7 cellular contexts compared by ENCODE assay signal in genomic region chrX:37086820-37087219, GRCh38.
DNase-seq lines count a peak whose midpoint lies in the region; ATAC-seq and TF ChIP-seq lines count a peak whose summit lies in the region.
"Not testable (repeated sequence)": the region's sequence is repeated elsewhere in the genome, so short reads cannot be mapped to it uniquely, and the experiment has no call there.

No MANE protein-coding gene starts in this region.

- H3K4me3 ChIP-seq in IMR-90 (ENCODE audit: insufficient read depth, low read depth, low read length); body of pancreas; gastroesophageal sphincter; heart left ventricle; lower lobe of right lung: not testable (repeated sequence)

- H3K14ac ChIP-seq in IMR-90 (replicated peaks; ENCODE audit: low read depth, low read length), result not testable (repeated sequence)

- TF ChIP-seq RAD21 in IMR-90 (IDR thresholded peaks at IDR 0.05; ENCODE audit: low read length), result not testable (repeated sequence)

- TF ChIP-seq POLR2A in IMR-90 (IDR thresholded peaks at IDR 0.05; ENCODE audit: low read depth, low read length); body of pancreas (IDR thresholded peaks at IDR 0.05); gastroesophageal sphincter (IDR thresholded peaks at IDR 0.05); heart left ventricle (IDR thresholded peaks at IDR 0.05): not testable (repeated sequence)

- not testable (repeated sequence) for TF ChIP-seq CTCF in IMR-90 (conservative IDR thresholded peaks at IDR 0.05; ENCODE audit: low read depth, low read length); body of pancreas (IDR thresholded peaks at IDR 0.05); gastroesophageal sphincter (IDR thresholded peaks at IDR 0.05); heart left ventricle (IDR thresholded peaks at IDR 0.05); lower lobe of right lung (IDR thresholded peaks at IDR 0.05)

- H4K91ac ChIP-seq in IMR-90 (ENCODE audit: insufficient read depth, low read depth, low read length), result not testable (repeated sequence)

- H3K36me3 ChIP-seq in IMR-90 (ENCODE audit: control insufficient read depth, insufficient read depth, low read length); body of pancreas (replicated peaks in 1 of 2; ENCODE audit: insufficient read depth in 1 of 2, low read depth in 2 of 2); gastroesophageal sphincter; heart left ventricle; lower lobe of right lung: not testable (repeated sequence)

- H2BK15ac ChIP-seq in IMR-90 (ENCODE audit: low read depth, low read length), result not testable (repeated sequence)

- H4K5ac ChIP-seq in IMR-90 (ENCODE audit: low read depth, low read length), result not testable (repeated sequence)

- H2AK9ac ChIP-seq in IMR-90 (replicated peaks; ENCODE audit: low read depth, low read length, poor library complexity), result not testable (repeated sequence)

- not testable (repeated sequence) for H3K56ac ChIP-seq in IMR-90 (ENCODE audit: extremely low read depth, insufficient read depth, low read length)

- H2BK20ac ChIP-seq in IMR-90 (ENCODE audit: low read depth, low read length), result not testable (repeated sequence)

- not testable (repeated sequence) for H2AFZ ChIP-seq in IMR-90 (replicated peaks; ENCODE audit: low read length, poor library complexity)

- dilution Hi-C loops in IMR-90 (cut with HindIII; ENCODE audit: low sequenced_read_pairs, unreplicated experiment), result not testable (repeated sequence)

- H4K20me1 ChIP-seq in IMR-90 (ENCODE audit: insufficient read depth, low read length), result not testable (repeated sequence)

- not testable (repeated sequence) for H3K9ac ChIP-seq in IMR-90 (ENCODE audit: low read depth, low read length)

- not testable (repeated sequence) for H2AK5ac ChIP-seq in IMR-90 (ENCODE audit: low read depth, low read length)

- H4K8ac ChIP-seq in IMR-90 (ENCODE audit: low read depth in 2 of 2, low read length in 2 of 2), result not testable (repeated sequence)

- H3K27me3 ChIP-seq in IMR-90 (ENCODE audit: control insufficient read depth, insufficient read depth, low read length); body of pancreas; gastroesophageal sphincter; heart left ventricle; lower lobe of right lung (ENCODE audit: low read depth): not testable (repeated sequence)

- intact Hi-C loops in IMR-90 (cut with micrococcal nuclease); body of pancreas (cut with DNase I); heart left ventricle (cut with DNase I); left ventricle myocardium superior (cut with micrococcal nuclease); lower lobe of right lung (cut with DNase I); sciatic nerve (cut with DNase I): not testable (repeated sequence)

- H3K18ac ChIP-seq in IMR-90 (ENCODE audit: low read depth, low read length), result not testable (repeated sequence)

- not testable (repeated sequence) for DNase-seq in IMR-90; body of pancreas; heart left ventricle; left ventricle myocardium superior; lower lobe of right lung; sciatic nerve (ENCODE audit: low spot score)

- ATAC-seq in IMR-90 (ENCODE audit: low read depth) (peak; percentile 80), body of pancreas (peak; percentile 77), gastroesophageal sphincter (peak; percentile 89), heart left ventricle (peak; percentile 72 to 93 (median 88)), left ventricle myocardium superior (peak; percentile 93), lower lobe of right lung (peak; percentile 30 to 77), sciatic nerve (peak; percentile 82)

- WGBS in IMR-90 (ENCODE audit: extremely low coverage in 2 of 2, insufficient read length in 1 of 2), 2 experiments, result no CpG with 5 or more reads among the region's 3 CpGs
- no CpG with 5 or more reads among the region's 3 CpGs for WGBS in body of pancreas, 2 donors
- no CpG with 5 or more reads among the region's 3 CpGs for WGBS in gastroesophageal sphincter (ENCODE audit: low coverage in 1 of 2), 2 donors
- WGBS in heart left ventricle, 4 donors, result no CpG with 5 or more reads among the region's 3 CpGs

- POLR2A ChIA-PET in IMR-90 (lab: Charles Lee; ENCODE audit: unreplicated experiment), result not testable (repeated sequence)

- not testable (repeated sequence) for H2BK120ac ChIP-seq in IMR-90 (ENCODE audit: low read depth, low read length)

- not testable (repeated sequence) for H3K4ac ChIP-seq in IMR-90 (ENCODE audit: low read depth, low read length)

- not testable (repeated sequence) for H2BK5ac ChIP-seq in IMR-90 (ENCODE audit: low read depth, low read length, poor library complexity, severe bottlenecking)

- H3K27ac ChIP-seq in IMR-90 (ENCODE audit: insufficient read depth, low read length); body of pancreas; gastroesophageal sphincter; heart left ventricle; lower lobe of right lung: not testable (repeated sequence)

- CTCF ChIA-PET in IMR-90 (lab: Yijun Ruan, JAX), result not testable (repeated sequence)

- H3K79me1 ChIP-seq in IMR-90 (ENCODE audit: low read depth in 1 of 2, low read length in 2 of 2), result not testable (repeated sequence)

- not testable (repeated sequence) for TF ChIP-seq EP300 in gastroesophageal sphincter (IDR thresholded peaks at IDR 0.05)

- not testable (repeated sequence) for H3K4me2 ChIP-seq in IMR-90 (ENCODE audit: low read depth, low read length)

- H3K23ac ChIP-seq in IMR-90 (ENCODE audit: low read depth, low read length), result not testable (repeated sequence)

- not testable (repeated sequence) for H3K9me3 ChIP-seq in IMR-90 (ENCODE audit: control insufficient read depth, insufficient read depth, low read length); body of pancreas; gastroesophageal sphincter; heart left ventricle; lower lobe of right lung

- BruUV-seq in IMR-90 (replicated peaks; lab: Mats Ljungman, UMichigan), result not testable (repeated sequence)

- in situ Hi-C loops in IMR-90 (cut with MboI; ENCODE audit: low sequenced_read_pairs), result not testable (repeated sequence)

- H3K9me1 ChIP-seq in IMR-90 (ENCODE audit: insufficient read depth, low read length), result not testable (repeated sequence)

- H3K4me1 ChIP-seq in IMR-90 (ENCODE audit: control insufficient read depth, insufficient read depth, low read length); body of pancreas; gastroesophageal sphincter; heart left ventricle; lower lobe of right lung: not testable (repeated sequence)
